Comparison of ENCODE assay signal across 19 cellular contexts in genomic region chr4:142348489-142349076, GRCh38.
DNase-seq lines count a peak whose midpoint lies in the region; ATAC-seq and TF ChIP-seq lines count a peak whose summit lies in the region.
"Had no signal": no experiment of that assay in that cellular context is flagged by ENCODE, and none has a peak within 500 bp of the region (broad histone marks: within the 10 kb centered on the region; RNA-seq: fewer than 3 reads in every experiment).

No MANE protein-coding gene starts in this region.

- peaks cover 9% of the 10 kb centered on the region for H3K36me3 Mint-ChIP-seq in stimulated activated naive CD8-positive, alpha-beta T cell treated with anti-CD3 and anti-CD28 coated beads, Interleukin-15, Interleukin-2, amounts not matched to agents 100 ng/mL and 50 ng/mL, for 24 hours (ENCODE audit: low read depth)
- H3K36me3 Mint-ChIP-seq in central memory CD8-positive, alpha-beta T cell (ENCODE audit: insufficient read depth): peaks cover 10% of the 10 kb centered on the region
- H3K36me3 Mint-ChIP-seq in GM23338 (ENCODE audit: low read depth): no peaks in the 10 kb centered on the region

- peaks cover 82% of the 10 kb centered on the region for H3K4me1 Mint-ChIP-seq in stimulated activated naive CD8-positive, alpha-beta T cell treated with anti-CD3 and anti-CD28 coated beads, Interleukin-15, Interleukin-2, amounts not matched to agents 100 ng/mL and 50 ng/mL, for 24 hours (ENCODE audit: low read depth)
- H3K4me1 Mint-ChIP-seq in central memory CD8-positive, alpha-beta T cell: peaks cover 87% of the 10 kb centered on the region
- peaks cover 4% of the 10 kb centered on the region; the same call in 2 of the 3 replicates for H3K4me1 Mint-ChIP-seq in GM23338

- H4K5ac ChIP-seq in mesendoderm (ENCODE audit: low read length): no peak overlapping the region

- H3K27ac Mint-ChIP-seq in stimulated activated naive CD8-positive, alpha-beta T cell treated with anti-CD3 and anti-CD28 coated beads, Interleukin-15, Interleukin-2, amounts not matched to agents 100 ng/mL and 50 ng/mL, for 24 hours: peak overlapping the region; percentile 19
- H3K27ac Mint-ChIP-seq in central memory CD8-positive, alpha-beta T cell (ENCODE audit: low read depth): peak overlapping the region; percentile 32
- H3K27ac Mint-ChIP-seq in GM23338: no peak overlapping the region
- H3K27ac Mint-ChIP-seq: nephron progenitor cell had no signal

- H4K20me1 ChIP-seq in GM23338 (replicated peaks; ENCODE audit: insufficient read depth): no peaks in the 10 kb centered on the region

- H3K9ac ChIP-seq in mesendoderm (ENCODE audit: low read length): no peak overlapping the region

- no peaks in the 10 kb centered on the region for H3K27me3 Mint-ChIP-seq in stimulated activated naive CD8-positive, alpha-beta T cell treated with anti-CD3 and anti-CD28 coated beads, Interleukin-15, Interleukin-2, amounts not matched to agents 100 ng/mL and 50 ng/mL, for 24 hours
- no peaks in the 10 kb centered on the region for H3K27me3 Mint-ChIP-seq in central memory CD8-positive, alpha-beta T cell
- no peaks in the 10 kb centered on the region for H3K27me3 Mint-ChIP-seq in GM23338 (ENCODE audit: insufficient read depth, low read depth, poor library complexity)

- ATAC-seq in stimulated activated naive CD8-positive, alpha-beta T cell treated with anti-CD3 and anti-CD28 coated beads, Interleukin-15, Interleukin-2, amounts not matched to agents 100 U/mL and 50 U/mL, for 24 hours: no peak
- no peak for ATAC-seq in central memory CD8-positive, alpha-beta T cell (replicated peaks; ENCODE audit: extremely low read depth, poor library complexity, severe bottlenecking)
- no peak for ATAC-seq in HG03469 (IDR thresholded peaks at IDR 0.05; ENCODE audit: unreplicated experiment)
- no peak for ATAC-seq in GM23338
- ATAC-seq: left lobe of liver had no signal

- no peak overlapping the region for H3K23ac ChIP-seq in mesendoderm (ENCODE audit: low read length)

- no peak overlapping the region for H3K56ac ChIP-seq in mesendoderm (ENCODE audit: low read length)

- no peak overlapping the region for H2BK5ac ChIP-seq in mesendoderm (ENCODE audit: low read length)

- no peak overlapping the region for H2AK5ac ChIP-seq in mesendoderm (ENCODE audit: low read length)

- H4K8ac ChIP-seq in mesendoderm (ENCODE audit: low read depth, low read length): no peak overlapping the region

- H3K9me2 ChIP-seq in GM23338 (ENCODE audit: insufficient read depth): no peaks in the 10 kb centered on the region

- no peaks in the 10 kb centered on the region for H3K79me2 ChIP-seq in mesendoderm (ENCODE audit: control insufficient read depth, insufficient read depth, low read length)
- no peaks in the 10 kb centered on the region for H3K79me2 ChIP-seq in GM23338 (replicated peaks; ENCODE audit: insufficient read depth)
- H3K79me2 ChIP-seq: hepatocyte had no signal

- no peak overlapping the region for H2BK15ac ChIP-seq in mesendoderm (replicated peaks; ENCODE audit: low read depth)

- no peaks in the 10 kb centered on the region for H3K4me1 ChIP-seq in mesendoderm (ENCODE audit: control insufficient read depth, low read depth, low read length)
- no peaks in the 10 kb centered on the region for H3K4me1 ChIP-seq in GM23338 (ENCODE audit: insufficient read depth)

- H2AFZ ChIP-seq in GM23338: no peak overlapping the region
- H2AFZ ChIP-seq: hepatocyte had no signal

- H3K36me3 ChIP-seq in mesendoderm (ENCODE audit: control insufficient read depth, insufficient read depth, low read length): no peaks in the 10 kb centered on the region
- no peaks in the 10 kb centered on the region for H3K36me3 ChIP-seq in GM23338 (ENCODE audit: insufficient read depth)
- H3K36me3 ChIP-seq: Peyer's patch had no signal

- H3K4ac ChIP-seq in mesendoderm (ENCODE audit: low read depth, low read length): no peak overlapping the region

- no peak for TF ChIP-seq CTCF in GM23338 (conservative IDR thresholded peaks at IDR 0.05; ENCODE audit: low read depth in 2 of 2)

- H3K4me2 ChIP-seq in mesendoderm (ENCODE audit: low read length): no peak overlapping the region
- H3K4me2 ChIP-seq in GM23338: no peak overlapping the region
- H3K4me2 ChIP-seq: hepatocyte had no signal

- no peak overlapping the region for H3K18ac ChIP-seq in mesendoderm (ENCODE audit: low read length)

- no peak overlapping the region for H3K27ac ChIP-seq in mesendoderm (ENCODE audit: low read depth, low read length)
- H3K27ac ChIP-seq in GM23338 (ENCODE audit: low read depth): no peak overlapping the region
- H3K27ac ChIP-seq: hepatocyte had no signal

- no peaks in the 10 kb centered on the region for H3K27me3 ChIP-seq in mesendoderm (ENCODE audit: insufficient read depth, low read length, poor library complexity)
- H3K27me3 ChIP-seq in GM23338 (ENCODE audit: insufficient read depth): no peaks in the 10 kb centered on the region
- H3K27me3 ChIP-seq: hepatocyte, Peyer's patch had no signal

- H3K9me3 Mint-ChIP-seq in stimulated activated naive CD8-positive, alpha-beta T cell treated with anti-CD3 and anti-CD28 coated beads, Interleukin-15, Interleukin-2, amounts not matched to agents 100 ng/mL and 50 ng/mL, for 24 hours: no peaks in the 10 kb centered on the region
- no peaks in the 10 kb centered on the region for H3K9me3 Mint-ChIP-seq in central memory CD8-positive, alpha-beta T cell
- no peaks in the 10 kb centered on the region for H3K9me3 Mint-ChIP-seq in GM23338
- H3K9me3 Mint-ChIP-seq: nephron progenitor cell had no signal

- no peaks in the 10 kb centered on the region for H3K79me1 ChIP-seq in mesendoderm (ENCODE audit: low read length)

- DNase-seq in stimulated activated naive CD8-positive, alpha-beta T cell treated with anti-CD3 and anti-CD28 coated beads, Interleukin-15, Interleukin-2, amounts not matched to agents 100 U/mL and 50 U/mL, for 24 hours: no peak
- no peak for DNase-seq in central memory CD8-positive, alpha-beta T cell (ENCODE audit: low spot score in 2 of 2)
- DNase-seq in mesendoderm (peak; percentile 57), epidermal melanocyte (ENCODE audit: insufficient read length, low spot score) (no peak), SK-N-DZ (ENCODE audit: low spot score) (no peak), GM23338 (ENCODE audit: low spot score) (no peak)
- DNase-seq: amniotic stem cell; cortex of kidney; MM.1S; NCI-H2029 treated with DMSO at 0.1 percent for 48 hours; NCI-H524 treated with DMSO at 0.1 percent for 48 hours; nephron progenitor cell; Peyer's patch; stimulated activated CD4-positive, alpha-beta T cell treated with anti-CD3 and anti-CD28 coated beads, Interleukin-2, amount 100 ng/mL, for 24 hours; T-helper 1 cell had no signal

- no peak overlapping the region for H3K4me3 Mint-ChIP-seq in stimulated activated naive CD8-positive, alpha-beta T cell treated with anti-CD3 and anti-CD28 coated beads, Interleukin-15, Interleukin-2, amounts not matched to agents 100 ng/mL and 50 ng/mL, for 24 hours
- H3K4me3 Mint-ChIP-seq in central memory CD8-positive, alpha-beta T cell: no peak overlapping the region
- no peak overlapping the region for H3K4me3 Mint-ChIP-seq in GM23338
- H3K4me3 Mint-ChIP-seq: nephron progenitor cell had no signal

- no CpG with 5 or more reads among the region's 1 CpG for WGBS in mesendoderm (ENCODE audit: extremely low coverage, insufficient coverage, low lambda C conversion rate)

- H3K4me3 ChIP-seq in mesendoderm (ENCODE audit: low read length): no peak overlapping the region
- no peak overlapping the region for H3K4me3 ChIP-seq in GM23338
- H3K4me3 ChIP-seq: hepatocyte, Peyer's patch had no signal

- no peaks in the 10 kb centered on the region for H3F3A ChIP-seq in GM23338 (replicated peaks; ENCODE audit: low read depth)

- no peak overlapping the region for H2BK120ac ChIP-seq in mesendoderm (ENCODE audit: low read depth, low read length)

TF ChIP-seq in GM23338, 12 proteins besides CTCF, POLR2A, EP300 and RAD21 (continues in another document):
- no peak for TF ChIP-seq JUNB (IDR thresholded peaks at IDR 0.05; ENCODE audit: unreplicated experiment)
